ENCODE assay signal across 17 cellular contexts in genomic region chr11:123330071-123330470, GRCh38.
"Had no signal": no experiment of that assay in that cellular context is flagged by ENCODE, and none has a peak within 500 bp of the region (broad histone marks: within the 10 kb centered on the region; RNA-seq: fewer than 3 reads in every experiment).

No MANE protein-coding gene starts in this region.

- H3K27ac ChIP-seq: body of pancreas, neural progenitor cell, psoas muscle, sigmoid colon, spleen, stomach, thoracic aorta had no signal

- H3K27me3 ChIP-seq: neural progenitor cell, sigmoid colon had no signal

- H3K4me1 Mint-ChIP-seq: activated CD4-positive, alpha-beta T cell treated with anti-CD3 and anti-CD28 coated beads, Interleukin-2, amount 10 ng/mL, durations not matched to agents 7 days and 5 days had no signal

- H3K9ac ChIP-seq: neural progenitor cell had no signal

- H3K9me3 ChIP-seq: body of pancreas, psoas muscle had no signal

- ATAC-seq: activated naive CD4-positive, alpha-beta T cell treated with anti-CD3 and anti-CD28 coated beads, Interleukin-2, amount 50 U/mL, for 72 hours; activated T-cell treated with anti-CD3 and anti-CD28 coated beads, Interleukin-2, amount 50 U/mL, for 72 hours; body of pancreas; left cardiac atrium had no signal

- H3K4me2 ChIP-seq: neural progenitor cell had no signal

- H3K4me3 Mint-ChIP-seq: activated CD4-positive, alpha-beta T cell treated with anti-CD3 and anti-CD28 coated beads, Interleukin-2, amount 10 ng/mL, durations not matched to agents 7 days and 5 days; activated T-cell treated with anti-CD3 and anti-CD28 coated beads, Interleukin-2, amount 50 U/mL, for 72 hours; neural progenitor cell had no signal

- H2AFZ ChIP-seq: neural progenitor cell had no signal

- H3K4me1 ChIP-seq: body of pancreas, sigmoid colon, spleen, stomach had no signal

- H3K27ac Mint-ChIP-seq: activated CD4-positive, alpha-beta T cell treated with anti-CD3 and anti-CD28 coated beads, Interleukin-2, amount 10 ng/mL, durations not matched to agents 7 days and 5 days; activated naive CD4-positive, alpha-beta T cell treated with anti-CD3 and anti-CD28 coated beads, Interleukin-2, amount 50 U/mL, for 72 hours; activated T-cell treated with anti-CD3 and anti-CD28 coated beads, Interleukin-2, amount 50 U/mL, for 72 hours; neural progenitor cell had no signal

- H3K36me3 Mint-ChIP-seq: activated naive CD4-positive, alpha-beta T cell treated with anti-CD3 and anti-CD28 coated beads, Interleukin-2, amount 50 U/mL, for 72 hours; neural progenitor cell had no signal

- H3K4me3 ChIP-seq: body of pancreas, neural progenitor cell, psoas muscle, sigmoid colon, spleen, stomach, thoracic aorta had no signal

- DNase-seq: activated CD4-positive, alpha-beta T cell treated with anti-CD3 and anti-CD28 coated beads, Interleukin-2, amount 10 ng/mL, durations not matched to agents 7 days and 5 days; activated CD4-positive, CD25-positive, alpha-beta regulatory T cell; activated CD8-positive, alpha-beta memory T cell treated with anti-CD3 and anti-CD28 coated beads, Interleukin-2, amount 50 U/mL, for 48 hours; activated gamma-delta T cell; activated T-cell treated with anti-CD3 and anti-CD28 coated beads, Interleukin-2, amount 50 U/mL, for 72 hours; amniotic stem cell; body of pancreas; cortex of kidney; effector CD8-positive, alpha-beta T cell; left cardiac atrium; psoas muscle; sigmoid colon; spleen; stomach had no signal

- H3K36me3 ChIP-seq: neural progenitor cell, sigmoid colon, spleen, stomach, thoracic aorta had no signal
